In genomic region chr2:199850718-199851498, GRCh38 we compare ENCODE assay signal across 1 cellular context.
A peak's percentile ranks its signal among the peaks of the same experiment; 100 is the strongest.
TF ChIP-seq lines count a peak whose summit lies in the region.

TSS of gene FTCDNL1 (minus strand) at chr2:199851192. CDS start at chr2:199848962, 2,230 bp downstream.

TF ChIP-seq in HepG2, 621 proteins besides CTCF, POLR2A, EP300 and RAD21 (continued from another document and continues in another):
- no peak for TF ChIP-seq PRDM15 (CRISPR knock-in tag; IDR thresholded peaks at IDR 0.05)
- TF ChIP-seq ZNF468 (CRISPR knock-in tag; IDR thresholded peaks at IDR 0.05) = no peak
- TF ChIP-seq, protein P1, sequence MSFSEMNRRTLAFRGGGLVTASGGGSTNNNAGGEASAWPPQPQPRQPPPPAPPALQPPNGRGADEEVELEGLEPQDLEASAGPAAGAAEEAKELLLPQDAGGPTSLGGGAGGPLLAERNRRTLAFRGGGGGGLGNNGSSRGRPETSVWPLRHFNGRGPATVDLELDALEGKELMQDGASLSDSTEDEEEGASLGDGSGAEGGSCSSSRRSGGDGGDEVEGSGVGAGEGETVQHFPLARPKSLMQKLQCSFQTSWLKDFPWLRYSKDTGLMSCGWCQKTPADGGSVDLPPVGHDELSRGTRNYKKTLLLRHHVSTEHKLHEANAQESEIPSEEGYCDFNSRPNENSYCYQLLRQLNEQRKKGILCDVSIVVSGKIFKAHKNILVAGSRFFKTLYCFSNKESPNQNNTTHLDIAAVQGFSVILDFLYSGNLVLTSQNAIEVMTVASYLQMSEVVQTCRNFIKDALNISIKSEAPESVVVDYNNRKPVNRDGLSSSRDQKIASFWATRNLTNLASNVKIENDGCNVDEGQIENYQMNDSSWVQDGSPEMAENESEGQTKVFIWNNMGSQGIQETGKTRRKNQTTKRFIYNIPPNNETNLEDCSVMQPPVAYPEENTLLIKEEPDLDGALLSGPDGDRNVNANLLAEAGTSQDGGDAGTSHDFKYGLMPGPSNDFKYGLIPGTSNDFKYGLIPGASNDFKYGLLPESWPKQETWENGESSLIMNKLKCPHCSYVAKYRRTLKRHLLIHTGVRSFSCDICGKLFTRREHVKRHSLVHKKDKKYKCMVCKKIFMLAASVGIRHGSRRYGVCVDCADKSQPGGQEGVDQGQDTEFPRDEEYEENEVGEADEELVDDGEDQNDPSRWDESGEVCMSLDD (CRISPR knock-in tag; IDR thresholded peaks at IDR 0.05; ENCODE audit: borderline replicate concordance) = peak; percentile 30; the same call in 1 of the 2 replicates
- TF ChIP-seq GLI4 (CRISPR knock-in tag; IDR thresholded peaks at IDR 0.05; ENCODE audit: borderline replicate concordance) = no peak; the same call in 1 of the 2 replicates
- no peak for TF ChIP-seq SRSF9 (IDR thresholded peaks at IDR 0.05; ENCODE audit: borderline replicate concordance, insufficient read depth, low read depth, low read length, poor library complexity, severe bottlenecking)
- TF ChIP-seq PRMT3 (CRISPR knock-in tag; IDR thresholded peaks at IDR 0.05; ENCODE audit: borderline replicate concordance, low read depth) = no peak
- no peak for TF ChIP-seq NFIB (CRISPR knock-in tag; IDR thresholded peaks at IDR 0.05; ENCODE audit: borderline replicate concordance)
- TF ChIP-seq ZNF430 (CRISPR knock-in tag; IDR thresholded peaks at IDR 0.05) = peak; percentile 84
- TF ChIP-seq ZNF670 (CRISPR knock-in tag; IDR thresholded peaks at IDR 0.05; ENCODE audit: borderline replicate concordance) = no peak
- no peak for TF ChIP-seq TEAD2 (CRISPR knock-in tag; IDR thresholded peaks at IDR 0.05)
- TF ChIP-seq, protein P2, sequence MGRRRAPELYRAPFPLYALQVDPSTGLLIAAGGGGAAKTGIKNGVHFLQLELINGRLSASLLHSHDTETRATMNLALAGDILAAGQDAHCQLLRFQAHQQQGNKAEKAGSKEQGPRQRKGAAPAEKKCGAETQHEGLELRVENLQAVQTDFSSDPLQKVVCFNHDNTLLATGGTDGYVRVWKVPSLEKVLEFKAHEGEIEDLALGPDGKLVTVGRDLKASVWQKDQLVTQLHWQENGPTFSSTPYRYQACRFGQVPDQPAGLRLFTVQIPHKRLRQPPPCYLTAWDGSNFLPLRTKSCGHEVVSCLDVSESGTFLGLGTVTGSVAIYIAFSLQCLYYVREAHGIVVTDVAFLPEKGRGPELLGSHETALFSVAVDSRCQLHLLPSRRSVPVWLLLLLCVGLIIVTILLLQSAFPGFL (CRISPR knock-in tag; IDR thresholded peaks at IDR 0.05) = no peak
- TF ChIP-seq HNRNPL (IDR thresholded peaks at IDR 0.05; ENCODE audit: low read depth, low read length) = 0 out of 2 replicates have a peak, but pooled peaks have one; percentile 32
- 0 out of 2 replicates have a peak, but pooled peaks have one; percentile 51 for TF ChIP-seq ZSCAN5A (CRISPR knock-in tag; IDR thresholded peaks at IDR 0.05; ENCODE audit: borderline replicate concordance)
- TF ChIP-seq HOXA5 (CRISPR knock-in tag; IDR thresholded peaks at IDR 0.05) = no peak; the same call in 1 of the 2 replicates
- TF ChIP-seq, protein P3, sequence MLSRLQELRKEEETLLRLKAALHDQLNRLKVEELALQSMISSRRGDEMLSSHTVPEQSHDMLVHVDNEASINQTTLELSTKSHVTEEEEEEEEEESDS (CRISPR knock-in tag; IDR thresholded peaks at IDR 0.05; ENCODE audit: borderline replicate concordance) = 0 out of 2 replicates have a peak, but pooled peaks have one; percentile 56
- no peak for TF ChIP-seq NR2F6 (IDR thresholded peaks at IDR 0.05)
- peak; percentile 60; the same call in 1 of the 2 replicates for TF ChIP-seq NR2F6 (CRISPR knock-in tag; IDR thresholded peaks at IDR 0.05)
- TF ChIP-seq MXI1 (IDR thresholded peaks at IDR 0.05; ENCODE audit: borderline replicate concordance, low read depth, low read length) = peak; percentile 43; the same call in 1 of the 3 replicates
- TF ChIP-seq, protein P4, sequence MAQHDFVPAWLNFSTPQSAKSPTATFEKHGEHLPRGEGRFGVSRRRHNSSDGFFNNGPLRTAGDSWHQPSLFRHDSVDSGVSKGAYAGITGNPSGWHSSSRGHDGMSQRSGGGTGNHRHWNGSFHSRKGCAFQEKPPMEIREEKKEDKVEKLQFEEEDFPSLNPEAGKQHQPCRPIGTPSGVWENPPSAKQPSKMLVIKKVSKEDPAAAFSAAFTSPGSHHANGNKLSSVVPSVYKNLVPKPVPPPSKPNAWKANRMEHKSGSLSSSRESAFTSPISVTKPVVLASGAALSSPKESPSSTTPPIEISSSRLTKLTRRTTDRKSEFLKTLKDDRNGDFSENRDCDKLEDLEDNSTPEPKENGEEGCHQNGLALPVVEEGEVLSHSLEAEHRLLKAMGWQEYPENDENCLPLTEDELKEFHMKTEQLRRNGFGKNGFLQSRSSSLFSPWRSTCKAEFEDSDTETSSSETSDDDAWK (CRISPR knock-in tag; IDR thresholded peaks at IDR 0.05) = no peak
- TF ChIP-seq, protein P5, sequence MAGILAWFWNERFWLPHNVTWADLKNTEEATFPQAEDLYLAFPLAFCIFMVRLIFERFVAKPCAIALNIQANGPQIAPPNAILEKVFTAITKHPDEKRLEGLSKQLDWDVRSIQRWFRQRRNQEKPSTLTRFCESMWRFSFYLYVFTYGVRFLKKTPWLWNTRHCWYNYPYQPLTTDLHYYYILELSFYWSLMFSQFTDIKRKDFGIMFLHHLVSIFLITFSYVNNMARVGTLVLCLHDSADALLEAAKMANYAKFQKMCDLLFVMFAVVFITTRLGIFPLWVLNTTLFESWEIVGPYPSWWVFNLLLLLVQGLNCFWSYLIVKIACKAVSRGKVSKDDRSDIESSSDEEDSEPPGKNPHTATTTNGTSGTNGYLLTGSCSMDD (CRISPR knock-in tag; IDR thresholded peaks at IDR 0.05) = no peak
- 0 out of 2 replicates have a peak, but pooled peaks have one; percentile 44 for TF ChIP-seq ZNF552 (CRISPR knock-in tag; IDR thresholded peaks at IDR 0.05; ENCODE audit: borderline replicate concordance)
- TF ChIP-seq ZMAT3 (CRISPR knock-in tag; conservative IDR thresholded peaks at IDR 0.05) = no peak
- peak; percentile 95 for TF ChIP-seq HNF4A (CRISPR knock-in tag; IDR thresholded peaks at IDR 0.05)
- TF ChIP-seq NFIC (IDR thresholded peaks at IDR 0.05; ENCODE audit: low read length) = no peak
- TF ChIP-seq ZNF782 (CRISPR knock-in tag; IDR thresholded peaks at IDR 0.05; ENCODE audit: borderline replicate concordance) = no peak; the same call in none of the 2 replicates
- no peak; the same call in 1 of the 2 replicates for TF ChIP-seq SIX1 (CRISPR knock-in tag; IDR thresholded peaks at IDR 0.05; ENCODE audit: borderline replicate concordance)
- TF ChIP-seq NFE2L2 (IDR thresholded peaks at IDR 0.05; ENCODE audit: low read length) = no peak
- TF ChIP-seq ELK4 (CRISPR knock-in tag; IDR thresholded peaks at IDR 0.05; ENCODE audit: borderline replicate concordance) = no peak
- 0 out of 2 replicates have a peak, but pooled peaks have one; percentile 44 for TF ChIP-seq ZNF264 (CRISPR knock-in tag; IDR thresholded peaks at IDR 0.05)
- TF ChIP-seq ZNF382 (CRISPR knock-in tag; IDR thresholded peaks at IDR 0.05; ENCODE audit: borderline replicate concordance) = no peak
- TF ChIP-seq ZFP36 (IDR thresholded peaks at IDR 0.05; ENCODE audit: borderline replicate concordance, low read depth, low read length, partially characterized antibody) = no peak
- no peak for TF ChIP-seq ZNF703 (CRISPR knock-in tag; IDR thresholded peaks at IDR 0.05; ENCODE audit: borderline replicate concordance)
- peak; percentile 82 for TF ChIP-seq PAXIP1 (CRISPR knock-in tag; conservative IDR thresholded peaks at IDR 0.05)
- peak; percentile 77 for TF ChIP-seq AGO2 (optimal IDR thresholded peaks at IDR 0.05; ENCODE audit: low read depth, low read length)
- no peak for TF ChIP-seq ZNF510 (CRISPR knock-in tag; IDR thresholded peaks at IDR 0.05; ENCODE audit: low read depth)
- TF ChIP-seq GATAD2A (CRISPR knock-in tag; IDR thresholded peaks at IDR 0.05) = peak; percentile 76
- no peak for TF ChIP-seq HMG20B (CRISPR knock-in tag; conservative IDR thresholded peaks at IDR 0.05)
- peak; percentile 86 for TF ChIP-seq HDAC1 (CRISPR knock-in tag; IDR thresholded peaks at IDR 0.05)
- no peak for TF ChIP-seq RAD51 (IDR thresholded peaks at IDR 0.05; ENCODE audit: borderline replicate concordance)
- no peak for TF ChIP-seq NCOA5 (CRISPR knock-in tag; IDR thresholded peaks at IDR 0.05)
- TF ChIP-seq ZBTB20 (CRISPR knock-in tag; IDR thresholded peaks at IDR 0.05; ENCODE audit: borderline replicate concordance, low read depth) = no peak
- peak; percentile 90 for TF ChIP-seq POGZ (CRISPR knock-in tag; IDR thresholded peaks at IDR 0.05)
- TF ChIP-seq MTERF4 (CRISPR knock-in tag; IDR thresholded peaks at IDR 0.05) = 0 out of 2 replicates have a peak, but pooled peaks have one; percentile 64
